ENCODE assay signal across 15 cellular contexts in the genomic region with DNA sequence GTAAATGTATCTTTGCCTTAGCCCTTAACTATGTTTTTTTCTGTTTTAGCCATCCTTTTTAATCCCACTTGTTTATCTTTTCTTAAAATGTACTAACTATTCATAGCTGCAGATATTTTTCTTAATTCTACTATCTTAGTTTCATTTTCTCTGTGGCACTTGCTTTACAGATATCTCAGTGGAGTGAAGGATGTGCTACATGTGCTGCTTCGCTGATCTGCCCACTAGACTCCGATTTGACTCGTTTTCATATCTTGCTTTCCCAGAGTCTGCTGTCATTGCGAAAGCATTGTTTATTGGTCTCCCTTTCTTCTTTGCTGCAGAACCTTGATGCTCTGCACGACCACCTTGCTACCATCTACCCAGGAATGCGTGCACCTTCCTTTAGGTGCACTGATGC. TPM values are rescaled to one million over a fixed set of nuclear protein-coding genes. Genes with fewer than 3 reads are reported as not detected.
A peak's percentile ranks its signal among the peaks of the same experiment; 100 is the strongest.
DNase-seq lines count a peak whose midpoint lies in the region; ATAC-seq and TF ChIP-seq lines count a peak whose summit lies in the region.
"Had no signal": no experiment of that assay in that cellular context is flagged by ENCODE, and none has a peak within 500 bp of the region (broad histone marks: within the 10 kb centered on the region; RNA-seq: fewer than 3 reads in every experiment).

No MANE protein-coding gene starts in this region.

- 0 out of 2 replicates have a peak, but pooled peaks cover 3% of the 10 kb centered on the region for H3F3A ChIP-seq in MM.1S (ENCODE audit: insufficient read depth, low read length)

- H3K4me1 Mint-ChIP-seq in stimulated activated effector memory CD8-positive, alpha-beta T cell treated with anti-CD3 and anti-CD28 coated beads, Interleukin-12 subunit alpha, Interleukin-12 subunit beta, amount 100 ng/mL, for 72 hours: no peaks in the 10 kb centered on the region
- H3K4me1 Mint-ChIP-seq: activated naive CD4-positive, alpha-beta T cell treated with anti-CD3 and anti-CD28 coated beads, Interleukin-2, amount 10 ng/mL, durations not matched to agents 7 days and 5 days had no signal

- no peak for TF ChIP-seq CTCF in GM13977 (IDR thresholded peaks at IDR 0.05; ENCODE audit: extremely low read depth, insufficient read depth, missing control alignments)
- TF ChIP-seq CTCF in MM.1S (IDR thresholded peaks at IDR 0.05; ENCODE audit: low read length): no peak
- no peak for TF ChIP-seq CTCF in ascending aorta (IDR thresholded peaks at IDR 0.05)

- no peaks in the 10 kb centered on the region for H3K9me2 ChIP-seq in MM.1S (replicated peaks; ENCODE audit: insufficient read depth, low read length)

- H3K4me3 ChIP-seq in MM.1S (ENCODE audit: low read length): peak overlapping the region; percentile 47
- peak overlapping the region; percentile 24 to 43 for H3K4me3 ChIP-seq in muscle layer of duodenum (ENCODE audit: low read depth in 1 of 2, low read length in 2 of 2)
- peak overlapping the region in 1 of 2 donors; percentile 13 for H3K4me3 ChIP-seq in ascending aorta
- H3K4me3 ChIP-seq: cardiac muscle cell had no signal

- peak; percentile 9 for DNase-seq in GM13977 (ENCODE audit: low spot score)
- peak; percentile 36 for DNase-seq in MM.1S
- no peak for DNase-seq in ascending aorta (ENCODE audit: low spot score in 2 of 2)
- no peak for DNase-seq in NAMALWA (ENCODE audit: low spot score)
- no peak for DNase-seq in stimulated activated effector memory CD8-positive, alpha-beta T cell treated with anti-CD3 and anti-CD28 coated beads, Interleukin-12 subunit alpha, Interleukin-12 subunit beta, amount 100 ng/mL, for 72 hours (ENCODE audit: low spot score in 2 of 2)
- DNase-seq in activated CD4-positive, CD25-positive, alpha-beta regulatory T cell (lab: John Stamatoyannopoulos, UW): no peak
- DNase-seq: activated naive CD4-positive, alpha-beta T cell treated with anti-CD3 and anti-CD28 coated beads, Interleukin-2, amount 10 ng/mL, durations not matched to agents 7 days and 5 days; AML-193; foreskin melanocyte; GOT3; NCI-H1930; NCI-H524 had no signal

- ATAC-seq in GM19438 (IDR thresholded peaks at IDR 0.05; ENCODE audit: low read depth, unreplicated experiment): peak; percentile 55
- no peak for ATAC-seq in stimulated activated effector memory CD8-positive, alpha-beta T cell treated with anti-CD3 and anti-CD28 coated beads, Interleukin-12 subunit alpha, Interleukin-12 subunit beta, amount 100 ng/mL, for 72 hours

- no peaks in the 10 kb centered on the region for H4K20me1 ChIP-seq in MM.1S (ENCODE audit: insufficient read depth, low read length)

- H3K4me1 ChIP-seq in MM.1S (ENCODE audit: low read length): peaks cover 8% of the 10 kb centered on the region
- peaks cover 5 to 12% of the 10 kb centered on the region in 2 donors for H3K4me1 ChIP-seq in muscle layer of duodenum (ENCODE audit: control insufficient read depth in 1 of 2, insufficient read depth in 2 of 2, low read length in 2 of 2)
- H3K4me1 ChIP-seq in ascending aorta: peaks cover 0 to 4% of the 10 kb centered on the region in 2 donors

- H3K9me3 Mint-ChIP-seq in stimulated activated effector memory CD8-positive, alpha-beta T cell treated with anti-CD3 and anti-CD28 coated beads, Interleukin-12 subunit alpha, Interleukin-12 subunit beta, amount 100 ng/mL, for 72 hours: no peaks in the 10 kb centered on the region
- H3K9me3 Mint-ChIP-seq: activated naive CD4-positive, alpha-beta T cell treated with anti-CD3 and anti-CD28 coated beads, Interleukin-2, amount 10 ng/mL, durations not matched to agents 7 days and 5 days had no signal

- H3K9ac ChIP-seq in MM.1S (ENCODE audit: low read length): 0 out of 2 replicates have a peak overlapping the region, but pooled peaks have one; percentile 10

- H3K27me3 ChIP-seq in MM.1S (replicated peaks; ENCODE audit: insufficient read depth, low read length) (no peaks in the 10 kb centered on the region), muscle layer of duodenum (ENCODE audit: low read depth, low read length) (no peaks in the 10 kb centered on the region), ascending aorta (no peaks in the 10 kb centered on the region)
- H3K27me3 ChIP-seq: cardiac muscle cell had no signal

- no peaks in the 10 kb centered on the region for H3K9me3 ChIP-seq in MM.1S (replicated peaks; ENCODE audit: insufficient read depth, low read length)
- no peaks in the 10 kb centered on the region for H3K9me3 ChIP-seq in muscle layer of duodenum (ENCODE audit: control insufficient read depth in 1 of 2, low read length in 2 of 2)
- H3K9me3 ChIP-seq in ascending aorta: no peaks in the 10 kb centered on the region

- H3K4me3 Mint-ChIP-seq in stimulated activated effector memory CD8-positive, alpha-beta T cell treated with anti-CD3 and anti-CD28 coated beads, Interleukin-12 subunit alpha, Interleukin-12 subunit beta, amount 100 ng/mL, for 72 hours: no peak overlapping the region
- H3K4me3 Mint-ChIP-seq: activated naive CD4-positive, alpha-beta T cell treated with anti-CD3 and anti-CD28 coated beads, Interleukin-2, amount 10 ng/mL, durations not matched to agents 7 days and 5 days had no signal

- H3K27ac ChIP-seq in MM.1S (ENCODE audit: low read length) (no peak overlapping the region), muscle layer of duodenum (ENCODE audit: low read length) (no peak overlapping the region), ascending aorta (no peak overlapping the region)
- H3K27ac ChIP-seq: cardiac muscle cell had no signal

- intact Hi-C loops in ascending aorta (cut with DNase I): loop anchor here (5.0 kb wide), 2 partner anchors 117 to 347 kb away; no protein-coding TSS in a partner anchor

- peak overlapping the region; percentile 94 for H3K4me2 ChIP-seq in MM.1S (ENCODE audit: low read depth, low read length)

- no peaks in the 10 kb centered on the region for H3K36me3 Mint-ChIP-seq in stimulated activated effector memory CD8-positive, alpha-beta T cell treated with anti-CD3 and anti-CD28 coated beads, Interleukin-12 subunit alpha, Interleukin-12 subunit beta, amount 100 ng/mL, for 72 hours
- H3K36me3 Mint-ChIP-seq: activated naive CD4-positive, alpha-beta T cell treated with anti-CD3 and anti-CD28 coated beads, Interleukin-2, amount 10 ng/mL, durations not matched to agents 7 days and 5 days had no signal

- no peak overlapping the region for H3K27ac Mint-ChIP-seq in stimulated activated effector memory CD8-positive, alpha-beta T cell treated with anti-CD3 and anti-CD28 coated beads, Interleukin-12 subunit alpha, Interleukin-12 subunit beta, amount 100 ng/mL, for 72 hours
- H3K27ac Mint-ChIP-seq: activated naive CD4-positive, alpha-beta T cell treated with anti-CD3 and anti-CD28 coated beads, Interleukin-2, amount 10 ng/mL, durations not matched to agents 7 days and 5 days had no signal

- no peaks in the 10 kb centered on the region for H3K79me2 ChIP-seq in MM.1S (ENCODE audit: low read length)

- in situ Hi-C loops in GM13977 (cut with MboI; ENCODE audit: low pct_unique_long_range_greater_than_20kb, low sequenced_read_pairs, unreplicated experiment): loop anchor here (25.0 kb wide), 1 partner anchor 352 kb away; no protein-coding TSS in a partner anchor

- H3K36me3 ChIP-seq in MM.1S (replicated peaks; ENCODE audit: insufficient read depth, low read length): no peaks in the 10 kb centered on the region
- H3K36me3 ChIP-seq in muscle layer of duodenum (ENCODE audit: control insufficient read depth in 1 of 2, insufficient read depth in 2 of 2, low read length in 2 of 2): peaks cover 0 to 5% of the 10 kb centered on the region in 2 donors
- peaks cover 0 to 3% of the 10 kb centered on the region in 2 donors for H3K36me3 ChIP-seq in ascending aorta

- peak overlapping the region; percentile 88 for H2AFZ ChIP-seq in MM.1S (ENCODE audit: low read length)

RNA-seq across cellular contexts. Expression of a gene that starts 30.6 kb away (rescaled TPM):
- total RNA-seq in ascending aorta: 34.9 TPM

Comparison
In these comparisons a context has a peak if more than half of its experiments do, and no peak if none do; other contexts are left out.
1. DNase-seq: peak in GM13977 (single experiment) and MM.1S (single experiment); none in ascending aorta (0 of 2), NAMALWA (single experiment), stimulated activated effector memory CD8-positive, alpha-beta T cell treated with anti-CD3 and anti-CD28 coated beads, Interleukin-12 subunit alpha, Interleukin-12 subunit beta, amount 100 ng/mL, for 72 hours (0 of 2) and activated CD4-positive, CD25-positive, alpha-beta regulatory T cell (0 of 4).